Comparison of ENCODE assay signal across 8 cellular contexts in genomic region chr13:65656740-65657329, GRCh38.
DNase-seq lines count a peak whose midpoint lies in the region; ATAC-seq and TF ChIP-seq lines count a peak whose summit lies in the region.

No MANE protein-coding gene starts in this region.

- H3K4me1 Mint-ChIP-seq in type B pancreatic cell (ENCODE audit: unreplicated experiment) = peaks cover 4% of the 10 kb centered on the region
- no peaks in the 10 kb centered on the region for H3K4me1 Mint-ChIP-seq in stimulated activated effector memory CD8-positive, alpha-beta T cell treated with anti-CD3 and anti-CD28 coated beads, Interleukin-12 subunit alpha, Interleukin-12 subunit beta, amount 100 ng/mL, for 72 hours

- H3K9me3 ChIP-seq in cardiac muscle cell (ENCODE audit: low read depth) (no peaks in the 10 kb centered on the region), right cardiac atrium (ENCODE audit: control insufficient read depth, low read length) (no peaks in the 10 kb centered on the region)

- H3K27me3 ChIP-seq in cardiac muscle cell (no peaks in the 10 kb centered on the region), right cardiac atrium (ENCODE audit: control insufficient read depth, insufficient read depth) (no peaks in the 10 kb centered on the region)

- ATAC-seq in right cardiac atrium (no peak), HG03175 (IDR thresholded peaks at IDR 0.05; ENCODE audit: unreplicated experiment) (no peak)
- no peak for ATAC-seq in stimulated activated effector memory CD8-positive, alpha-beta T cell treated with anti-CD3 and anti-CD28 coated beads, Interleukin-12 subunit alpha, Interleukin-12 subunit beta, amount 100 ng/mL, for 72 hours

- H3K27ac ChIP-seq in cardiac muscle cell (no peak overlapping the region), right cardiac atrium (ENCODE audit: low read length) (no peak overlapping the region), RWPE1 (no peak overlapping the region)

- intact Hi-C loops in right cardiac atrium (cut with DNase I) = loop anchor here in 2 of 4 donors (10.0 kb wide), 2 partner anchors 1568 to 1588 kb away; no protein-coding TSS in a partner anchor

- no peak overlapping the region for H3K4me3 Mint-ChIP-seq in type B pancreatic cell
- no peak overlapping the region for H3K4me3 Mint-ChIP-seq in stimulated activated effector memory CD8-positive, alpha-beta T cell treated with anti-CD3 and anti-CD28 coated beads, Interleukin-12 subunit alpha, Interleukin-12 subunit beta, amount 100 ng/mL, for 72 hours

- H3K4me3 ChIP-seq in cardiac muscle cell (no peak overlapping the region), right cardiac atrium (ENCODE audit: low read length) (no peak overlapping the region)

- H3K27me3 Mint-ChIP-seq in type B pancreatic cell = no peaks in the 10 kb centered on the region

- CTCF ChIA-PET in RWPE1 (lab: Yijun Ruan, JAX) = interaction anchor here (0.6 to 0.7 kb wide), 3 partner anchors 252 to 1945 kb away, joined by 3 to 5 read pairs (median 3); no protein-coding TSS in a partner anchor

- no peaks in the 10 kb centered on the region for H3K36me3 Mint-ChIP-seq in type B pancreatic cell
- no peaks in the 10 kb centered on the region for H3K36me3 Mint-ChIP-seq in stimulated activated effector memory CD8-positive, alpha-beta T cell treated with anti-CD3 and anti-CD28 coated beads, Interleukin-12 subunit alpha, Interleukin-12 subunit beta, amount 100 ng/mL, for 72 hours

- 52% methylated on average over 1 of the region's 1 CpG for WGBS in right cardiac atrium

- H3K27ac Mint-ChIP-seq in type B pancreatic cell = no peak overlapping the region
- no peak overlapping the region for H3K27ac Mint-ChIP-seq in stimulated activated effector memory CD8-positive, alpha-beta T cell treated with anti-CD3 and anti-CD28 coated beads, Interleukin-12 subunit alpha, Interleukin-12 subunit beta, amount 100 ng/mL, for 72 hours

- DNase-seq in cardiac muscle cell (ENCODE audit: low read depth in 1 of 2, low spot score in 1 of 2) (peak in 1 of 2 donors; percentile 47), right cardiac atrium (no peak), RWPE1 (ENCODE audit: low spot score) (peak; percentile 2), fibroblast of peridontal ligament (ENCODE audit: extremely low read depth) (peak; percentile 67), type B pancreatic cell (ENCODE audit: extremely low spot score, unreplicated experiment) (no peak), D341Med (ENCODE audit: low spot score) (no peak)
- DNase-seq in stimulated activated effector memory CD8-positive, alpha-beta T cell treated with anti-CD3 and anti-CD28 coated beads, Interleukin-12 subunit alpha, Interleukin-12 subunit beta, amount 100 ng/mL, for 72 hours (ENCODE audit: low spot score in 2 of 2) = no peak

- TF ChIP-seq CTCF in cardiac muscle cell (IDR thresholded peaks at IDR 0.05; ENCODE audit: low read depth, low read length) (peak; percentile 67), RWPE1 (conservative IDR thresholded peaks at IDR 0.05; ENCODE audit: low read depth) (peak; percentile 68), type B pancreatic cell (conservative IDR thresholded peaks at IDR 0.05) (peak; percentile 76)

- POLR2A ChIA-PET in RWPE1 (lab: Yijun Ruan, JAX; ENCODE audit: low non-redundant PET) = no interaction called here

- H3K9me3 Mint-ChIP-seq in type B pancreatic cell = no peaks in the 10 kb centered on the region
- peaks cover 7% of the 10 kb centered on the region for H3K9me3 Mint-ChIP-seq in stimulated activated effector memory CD8-positive, alpha-beta T cell treated with anti-CD3 and anti-CD28 coated beads, Interleukin-12 subunit alpha, Interleukin-12 subunit beta, amount 100 ng/mL, for 72 hours

- H3K36me3 ChIP-seq in cardiac muscle cell = no peaks in the 10 kb centered on the region

- H3K4me1 ChIP-seq in cardiac muscle cell (ENCODE audit: low read depth) = no peaks in the 10 kb centered on the region
- no peaks in the 10 kb centered on the region for H3K4me1 ChIP-seq in right cardiac atrium (ENCODE audit: control insufficient read depth, insufficient read depth, low read length)

Comparison
In these comparisons a context has a peak if more than half of its experiments do, and no peak if none do; other contexts are left out.
1. DNase-seq: peak in RWPE1 (single experiment) and fibroblast of peridontal ligament (single experiment); none in right cardiac atrium (0 of 3), type B pancreatic cell (single experiment), stimulated activated effector memory CD8-positive, alpha-beta T cell treated with anti-CD3 and anti-CD28 coated beads, Interleukin-12 subunit alpha, Interleukin-12 subunit beta, amount 100 ng/mL, for 72 hours (0 of 2) and D341Med (single experiment).
2. Peak in every context shown above with its lines, with median percentiles within 50 percentile points of each other: CTCF ChIP-seq.